Comparison of ENCODE assay signal across 14 cellular contexts in genomic region chr5:144390133-144390532, GRCh38.
A peak's percentile ranks its signal among the peaks of the same experiment; 100 is the strongest.
DNase-seq lines count a peak whose midpoint lies in the region; ATAC-seq and TF ChIP-seq lines count a peak whose summit lies in the region.
"Had no signal": no experiment of that assay in that cellular context is flagged by ENCODE, and none has a peak within 500 bp of the region (broad histone marks: within the 10 kb centered on the region; RNA-seq: fewer than 3 reads in every experiment).

No MANE protein-coding gene starts in this region.

- peaks cover 9% of the 10 kb centered on the region for H3K4me1 Mint-ChIP-seq in MCF 10A (ENCODE audit: insufficient read depth, unreplicated experiment)
- H3K4me1 Mint-ChIP-seq: CD4-positive, CD25-positive, alpha-beta regulatory T cell had no signal

- H4K20me1 ChIP-seq in hepatocyte (ENCODE audit: insufficient read depth, poor library complexity, severe bottlenecking) = no peaks in the 10 kb centered on the region

- no peaks in the 10 kb centered on the region for H3K36me3 Mint-ChIP-seq in MCF 10A (ENCODE audit: insufficient read depth, unreplicated experiment)
- H3K36me3 Mint-ChIP-seq: CD4-positive, CD25-positive, alpha-beta regulatory T cell had no signal

- no peaks in the 10 kb centered on the region for H3K27me3 ChIP-seq in breast epithelium
- no peaks in the 10 kb centered on the region for H3K27me3 ChIP-seq in hepatocyte

- BruUV-seq in MCF 10A (replicated peaks; lab: Mats Ljungman, UMichigan) = no TSS peak

- H3K36me3 ChIP-seq in breast epithelium = no peaks in the 10 kb centered on the region
- no peaks in the 10 kb centered on the region for H3K36me3 ChIP-seq in hepatocyte (replicated peaks; ENCODE audit: insufficient read depth, low read depth)
- H3K36me3 ChIP-seq: thoracic aorta had no signal

- H3K27me3 Mint-ChIP-seq in MCF 10A (ENCODE audit: insufficient read depth, unreplicated experiment) = no peaks in the 10 kb centered on the region
- H3K27me3 Mint-ChIP-seq: CD4-positive, CD25-positive, alpha-beta regulatory T cell had no signal

- H3K79me2 ChIP-seq in hepatocyte = no peaks in the 10 kb centered on the region

- WGBS in hepatocyte (ENCODE audit: low lambda C conversion rate, missing lambda C conversion rate) = 21% methylated on average over 1 of the region's 1 CpG

- H3K4me3 Mint-ChIP-seq in MCF 10A (ENCODE audit: unreplicated experiment) = no peak overlapping the region
- H3K4me3 Mint-ChIP-seq: CD4-positive, CD25-positive, alpha-beta regulatory T cell had no signal

- no peak for TF ChIP-seq POLR2A in breast epithelium (IDR thresholded peaks at IDR 0.05)

- CTCF ChIA-PET in MCF 10A (lab: Yijun Ruan, JAX) = interaction anchor here (0.5 to 6.0 kb wide), 26 partner anchors 10 to 1677 kb away, joined by 3 to 92 read pairs (median 4); no protein-coding TSS in a partner anchor

- H3K4me3 ChIP-seq in breast epithelium = no peak overlapping the region
- no peak overlapping the region for H3K4me3 ChIP-seq in hepatocyte
- H3K4me3 ChIP-seq: thoracic aorta had no signal

- no peak overlapping the region for H3K4me2 ChIP-seq in hepatocyte
- H3K4me2 ChIP-seq: KMS-11 had no signal

- H3K9me3 Mint-ChIP-seq in MCF 10A (ENCODE audit: unreplicated experiment) = no peaks in the 10 kb centered on the region

- peak; percentile 43 for TF ChIP-seq CTCF in MCF 10A (IDR thresholded peaks at IDR 0.05; ENCODE audit: unreplicated experiment)
- no peak for TF ChIP-seq CTCF in breast epithelium (IDR thresholded peaks at IDR 0.05)
- TF ChIP-seq CTCF in hepatocyte (IDR thresholded peaks at IDR 0.05; ENCODE audit: poor library complexity) = peak; percentile 46

- POLR2A ChIA-PET in MCF 10A (lab: Yijun Ruan, JAX) = interaction anchor here (0.7 kb wide), 1 partner anchor 190 kb away, joined by 4 read pairs; no protein-coding TSS in a partner anchor

- ATAC-seq in SK-N-SH treated with all-trans-retinoic acid at 6 μM for 48 hours (peak; percentile 48; the same call in 2 of the 3 replicates), GM18520 (IDR thresholded peaks at IDR 0.05; ENCODE audit: unreplicated experiment) (no peak), HG03457 (IDR thresholded peaks at IDR 0.05; ENCODE audit: unreplicated experiment) (no peak), GM21825 (IDR thresholded peaks at IDR 0.05; ENCODE audit: unreplicated experiment) (no peak)
- ATAC-seq: left ventricle myocardium superior had no signal

- H2AFZ ChIP-seq in hepatocyte = no peak overlapping the region

- DNase-seq in MCF 10A (ENCODE audit: unreplicated experiment) = peak; percentile 44
- DNase-seq in breast epithelium (ENCODE audit: low spot score in 2 of 2) = no peak
- DNase-seq in hepatocyte (ENCODE audit: low spot score) = peak; percentile 37
- no peak for DNase-seq in activated effector memory CD4-positive, alpha-beta T cell treated with Interleukin-2 at 50 U/mL for 16 hours
- DNase-seq: activated CD4-positive, alpha-beta T cell treated with anti-CD3 and anti-CD28 coated beads, Interleukin-2, amount 50 U/mL, for 4 hours; CD4-positive, CD25-positive, alpha-beta regulatory T cell; left ventricle myocardium superior; stimulated activated CD4-positive, alpha-beta T cell treated with anti-CD3 and anti-CD28 coated beads, Interleukin-15, amount 100 ng/mL, for 24 hours had no signal

- no peaks in the 10 kb centered on the region for H3K4me1 ChIP-seq in breast epithelium
- H3K4me1 ChIP-seq in hepatocyte (ENCODE audit: insufficient read depth) = no peaks in the 10 kb centered on the region

- H3K27ac Mint-ChIP-seq in MCF 10A (ENCODE audit: low read depth, unreplicated experiment) = no peak overlapping the region
- H3K27ac Mint-ChIP-seq: CD4-positive, CD25-positive, alpha-beta regulatory T cell had no signal

- no peaks in the 10 kb centered on the region for H3K9me2 ChIP-seq in hepatocyte (replicated peaks; ENCODE audit: insufficient read depth)

- H3K9me3 ChIP-seq in breast epithelium = no peaks in the 10 kb centered on the region
- H3K9me3 ChIP-seq in hepatocyte (ENCODE audit: low read depth) = no peaks in the 10 kb centered on the region
- H3K9me3 ChIP-seq: thoracic aorta had no signal

- intact Hi-C loops in MCF 10A (cut with micrococcal nuclease) = loop anchor here (1.0 kb wide), 2 partner anchors 187 to 957 kb away; no protein-coding TSS in a partner anchor
- intact Hi-C loops in breast epithelium (cut with DNase I; ENCODE audit: low total_unique reads) = no loop called here

- H3K27ac ChIP-seq in breast epithelium (no peak overlapping the region), hepatocyte (no peak overlapping the region)
- H3K27ac ChIP-seq: KMS-11, thoracic aorta had no signal

TF ChIP-seq in SK-N-SH treated with all-trans-retinoic acid at 6 μM for 48 hours, 23 proteins besides CTCF, POLR2A, EP300 and RAD21:
- TF ChIP-seq ZNF8 (CRISPR knock-in tag; IDR thresholded peaks at IDR 0.05) (no peak), OSR1 (CRISPR knock-in tag; IDR thresholded peaks at IDR 0.05) (no peak), SNAI2 (CRISPR knock-in tag; IDR thresholded peaks at IDR 0.05) (no peak), CSDC2 (CRISPR knock-in tag; IDR thresholded peaks at IDR 0.05) (no peak)
TF ChIP-seq in SK-N-SH treated with all-trans-retinoic acid at 6 μM for 48 hours: peak in this region for 0.

Comparison
In these comparisons a context has a peak if more than half of its experiments do, and no peak if none do; other contexts are left out.
1. DNase-seq: peak in MCF 10A (single experiment) and hepatocyte (single experiment); none in breast epithelium (0 of 2) and activated effector memory CD4-positive, alpha-beta T cell treated with Interleukin-2 at 50 U/mL for 16 hours (single experiment).
2. CTCF ChIP-seq: peak in MCF 10A (single experiment) and hepatocyte (single experiment); none in breast epithelium (0 of 3).